2 cellular contexts compared by ENCODE assay signal in the genomic region with DNA sequence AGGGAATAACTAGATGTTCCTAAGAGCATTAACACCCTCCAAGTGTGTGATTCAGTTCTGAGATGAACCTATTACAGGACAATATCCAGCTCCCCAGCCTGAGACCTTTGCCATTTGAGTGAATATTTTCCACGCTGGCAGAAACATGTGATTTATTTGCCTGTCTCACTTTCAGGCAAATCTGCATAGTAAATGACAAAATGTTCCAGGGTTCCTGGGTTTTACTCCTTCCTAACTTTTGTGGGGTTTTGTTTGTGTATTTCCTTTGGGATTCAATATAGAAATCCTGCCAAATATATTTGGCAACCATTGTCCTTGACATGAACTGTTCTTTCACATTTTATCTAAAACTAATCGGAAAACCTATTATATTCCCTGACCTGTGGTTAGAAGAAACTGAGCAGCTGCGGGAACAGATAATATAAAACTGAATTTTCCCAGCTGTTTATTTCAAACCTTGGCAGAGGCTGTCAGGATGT.
A peak's percentile ranks its signal among the peaks of the same experiment; 100 is the strongest.
TF ChIP-seq lines count a peak whose summit lies in the region.

No MANE protein-coding gene starts in this region.

TF ChIP-seq in liver, 16 proteins besides CTCF, POLR2A, EP300 and RAD21:
- no peak for TF ChIP-seq FOXA2 (IDR thresholded peaks at IDR 0.05)
- no peak for TF ChIP-seq FOXA1 (IDR thresholded peaks at IDR 0.05)
- TF ChIP-seq, protein P1, sequence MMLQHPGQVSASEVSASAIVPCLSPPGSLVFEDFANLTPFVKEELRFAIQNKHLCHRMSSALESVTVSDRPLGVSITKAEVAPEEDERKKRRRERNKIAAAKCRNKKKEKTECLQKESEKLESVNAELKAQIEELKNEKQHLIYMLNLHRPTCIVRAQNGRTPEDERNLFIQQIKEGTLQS (IDR thresholded peaks at IDR 0.05) = no peak
- TF ChIP-seq NR2F2 (IDR thresholded peaks at IDR 0.05) = peak; percentile 81
- TF ChIP-seq GABPA (IDR thresholded peaks at IDR 0.05 in 1 of 2, conservative IDR thresholded peaks at IDR 0.05 in 1 of 2) = peak in 1 of 2 donors; percentile 45
- TF ChIP-seq HNF4G (IDR thresholded peaks at IDR 0.05) = peak; percentile 28
- peak; percentile 69 for TF ChIP-seq SP1 (IDR thresholded peaks at IDR 0.05)
- TF ChIP-seq, protein P2, sequence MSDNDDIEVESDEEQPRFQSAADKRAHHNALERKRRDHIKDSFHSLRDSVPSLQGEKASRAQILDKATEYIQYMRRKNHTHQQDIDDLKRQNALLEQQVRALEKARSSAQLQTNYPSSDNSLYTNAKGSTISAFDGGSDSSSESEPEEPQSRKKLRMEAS (IDR thresholded peaks at IDR 0.05) = peak; percentile 62
- TF ChIP-seq RXRA (IDR thresholded peaks at IDR 0.05) = peak; percentile 51 to 68
- peak; percentile 48 for TF ChIP-seq YY1 (IDR thresholded peaks at IDR 0.05)
- peak in 1 of 2 donors; percentile 43 for TF ChIP-seq JUND (IDR thresholded peaks at IDR 0.05)
- no peak for TF ChIP-seq TAF1 (conservative IDR thresholded peaks at IDR 0.05)
- TF ChIP-seq, protein P3, sequence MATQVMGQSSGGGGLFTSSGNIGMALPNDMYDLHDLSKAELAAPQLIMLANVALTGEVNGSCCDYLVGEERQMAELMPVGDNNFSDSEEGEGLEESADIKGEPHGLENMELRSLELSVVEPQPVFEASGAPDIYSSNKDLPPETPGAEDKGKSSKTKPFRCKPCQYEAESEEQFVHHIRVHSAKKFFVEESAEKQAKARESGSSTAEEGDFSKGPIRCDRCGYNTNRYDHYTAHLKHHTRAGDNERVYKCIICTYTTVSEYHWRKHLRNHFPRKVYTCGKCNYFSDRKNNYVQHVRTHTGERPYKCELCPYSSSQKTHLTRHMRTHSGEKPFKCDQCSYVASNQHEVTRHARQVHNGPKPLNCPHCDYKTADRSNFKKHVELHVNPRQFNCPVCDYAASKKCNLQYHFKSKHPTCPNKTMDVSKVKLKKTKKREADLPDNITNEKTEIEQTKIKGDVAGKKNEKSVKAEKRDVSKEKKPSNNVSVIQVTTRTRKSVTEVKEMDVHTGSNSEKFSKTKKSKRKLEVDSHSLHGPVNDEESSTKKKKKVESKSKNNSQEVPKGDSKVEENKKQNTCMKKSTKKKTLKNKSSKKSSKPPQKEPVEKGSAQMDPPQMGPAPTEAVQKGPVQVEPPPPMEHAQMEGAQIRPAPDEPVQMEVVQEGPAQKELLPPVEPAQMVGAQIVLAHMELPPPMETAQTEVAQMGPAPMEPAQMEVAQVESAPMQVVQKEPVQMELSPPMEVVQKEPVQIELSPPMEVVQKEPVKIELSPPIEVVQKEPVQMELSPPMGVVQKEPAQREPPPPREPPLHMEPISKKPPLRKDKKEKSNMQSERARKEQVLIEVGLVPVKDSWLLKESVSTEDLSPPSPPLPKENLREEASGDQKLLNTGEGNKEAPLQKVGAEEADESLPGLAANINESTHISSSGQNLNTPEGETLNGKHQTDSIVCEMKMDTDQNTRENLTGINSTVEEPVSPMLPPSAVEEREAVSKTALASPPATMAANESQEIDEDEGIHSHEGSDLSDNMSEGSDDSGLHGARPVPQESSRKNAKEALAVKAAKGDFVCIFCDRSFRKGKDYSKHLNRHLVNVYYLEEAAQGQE (IDR thresholded peaks at IDR 0.05) = peak; percentile 42
- TF ChIP-seq, protein P4, sequence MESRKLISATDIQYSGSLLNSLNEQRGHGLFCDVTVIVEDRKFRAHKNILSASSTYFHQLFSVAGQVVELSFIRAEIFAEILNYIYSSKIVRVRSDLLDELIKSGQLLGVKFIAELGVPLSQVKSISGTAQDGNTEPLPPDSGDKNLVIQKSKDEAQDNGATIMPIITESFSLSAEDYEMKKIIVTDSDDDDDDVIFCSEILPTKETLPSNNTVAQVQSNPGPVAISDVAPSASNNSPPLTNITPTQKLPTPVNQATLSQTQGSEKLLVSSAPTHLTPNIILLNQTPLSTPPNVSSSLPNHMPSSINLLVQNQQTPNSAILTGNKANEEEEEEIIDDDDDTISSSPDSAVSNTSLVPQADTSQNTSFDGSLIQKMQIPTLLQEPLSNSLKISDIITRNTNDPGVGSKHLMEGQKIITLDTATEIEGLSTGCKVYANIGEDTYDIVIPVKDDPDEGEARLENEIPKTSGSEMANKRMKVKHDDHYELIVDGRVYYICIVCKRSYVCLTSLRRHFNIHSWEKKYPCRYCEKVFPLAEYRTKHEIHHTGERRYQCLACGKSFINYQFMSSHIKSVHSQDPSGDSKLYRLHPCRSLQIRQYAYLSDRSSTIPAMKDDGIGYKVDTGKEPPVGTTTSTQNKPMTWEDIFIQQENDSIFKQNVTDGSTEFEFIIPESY (IDR thresholded peaks at IDR 0.05) = no peak
- peak; percentile 31 to 67 for TF ChIP-seq HNF4A (conservative IDR thresholded peaks at IDR 0.05)
- TF ChIP-seq EGR1 (IDR thresholded peaks at IDR 0.05; ENCODE audit: low read depth in 2 of 2) = peak in 1 of 2 donors; percentile 79
TF ChIP-seq in liver: peak in this region for 11.

TF ChIP-seq in HepG2, 621 proteins besides CTCF, POLR2A, EP300 and RAD21:
- TF ChIP-seq ZMYM4 (CRISPR knock-in tag; IDR thresholded peaks at IDR 0.05) (no peak), GTF3A (CRISPR knock-in tag; conservative IDR thresholded peaks at IDR 0.05) (no peak), ZFX (CRISPR knock-in tag; IDR thresholded peaks at IDR 0.05; ENCODE audit: low read depth) (no peak), ZNF326 (CRISPR knock-in tag; IDR thresholded peaks at IDR 0.05; ENCODE audit: borderline replicate concordance) (no peak), CREM (IDR thresholded peaks at IDR 0.05) (no peak), CREM (CRISPR knock-in tag; IDR thresholded peaks at IDR 0.05) (no peak), NFKBIZ (CRISPR knock-in tag; IDR thresholded peaks at IDR 0.05) (no peak), ZNF292 (CRISPR knock-in tag; IDR thresholded peaks at IDR 0.05; ENCODE audit: borderline replicate concordance, low read depth) (no peak), ZNF777 (CRISPR knock-in tag; IDR thresholded peaks at IDR 0.05) (no peak), ZNF34 (CRISPR knock-in tag; IDR thresholded peaks at IDR 0.05; ENCODE audit: borderline replicate concordance) (no peak)
- TF ChIP-seq, protein P5, sequence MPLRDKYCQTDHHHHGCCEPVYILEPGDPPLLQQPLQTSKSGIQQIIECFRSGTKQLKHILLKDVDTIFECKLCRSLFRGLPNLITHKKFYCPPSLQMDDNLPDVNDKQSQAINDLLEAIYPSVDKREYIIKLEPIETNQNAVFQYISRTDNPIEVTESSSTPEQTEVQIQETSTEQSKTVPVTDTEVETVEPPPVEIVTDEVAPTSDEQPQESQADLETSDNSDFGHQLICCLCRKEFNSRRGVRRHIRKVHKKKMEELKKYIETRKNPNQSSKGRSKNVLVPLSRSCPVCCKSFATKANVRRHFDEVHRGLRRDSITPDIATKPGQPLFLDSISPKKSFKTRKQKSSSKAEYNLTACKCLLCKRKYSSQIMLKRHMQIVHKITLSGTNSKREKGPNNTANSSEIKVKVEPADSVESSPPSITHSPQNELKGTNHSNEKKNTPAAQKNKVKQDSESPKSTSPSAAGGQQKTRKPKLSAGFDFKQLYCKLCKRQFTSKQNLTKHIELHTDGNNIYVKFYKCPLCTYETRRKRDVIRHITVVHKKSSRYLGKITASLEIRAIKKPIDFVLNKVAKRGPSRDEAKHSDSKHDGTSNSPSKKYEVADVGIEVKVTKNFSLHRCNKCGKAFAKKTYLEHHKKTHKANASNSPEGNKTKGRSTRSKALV (CRISPR knock-in tag; IDR thresholded peaks at IDR 0.05) = no peak
- TF ChIP-seq, protein P6, sequence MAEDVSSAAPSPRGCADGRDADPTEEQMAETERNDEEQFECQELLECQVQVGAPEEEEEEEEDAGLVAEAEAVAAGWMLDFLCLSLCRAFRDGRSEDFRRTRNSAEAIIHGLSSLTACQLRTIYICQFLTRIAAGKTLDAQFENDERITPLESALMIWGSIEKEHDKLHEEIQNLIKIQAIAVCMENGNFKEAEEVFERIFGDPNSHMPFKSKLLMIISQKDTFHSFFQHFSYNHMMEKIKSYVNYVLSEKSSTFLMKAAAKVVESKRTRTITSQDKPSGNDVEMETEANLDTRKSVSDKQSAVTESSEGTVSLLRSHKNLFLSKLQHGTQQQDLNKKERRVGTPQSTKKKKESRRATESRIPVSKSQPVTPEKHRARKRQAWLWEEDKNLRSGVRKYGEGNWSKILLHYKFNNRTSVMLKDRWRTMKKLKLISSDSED (CRISPR knock-in tag; IDR thresholded peaks at IDR 0.05) = no peak
